ENCODE assay signal across 10 cellular contexts in genomic region chr1:226029093-226029496, GRCh38. TPM values are rescaled to one million over a fixed set of nuclear protein-coding genes. Genes with fewer than 3 reads are reported as not detected.
DNase-seq lines count a peak whose midpoint lies in the region; ATAC-seq and TF ChIP-seq lines count a peak whose summit lies in the region.
"Had no signal": no experiment of that assay in that cellular context is flagged by ENCODE, and none has a peak within 500 bp of the region (broad histone marks: within the 10 kb centered on the region; RNA-seq: fewer than 3 reads in every experiment).

No MANE protein-coding gene starts in this region.

- no peaks in the 10 kb centered on the region for H3K9me3 Mint-ChIP-seq in activated CD4-positive, alpha-beta T cell treated with anti-CD3 and anti-CD28 coated beads, Interleukin-2, amount 10 ng/mL, durations not matched to agents 7 days and 5 days

- no peak overlapping the region for H3K4me3 Mint-ChIP-seq in activated CD4-positive, alpha-beta T cell treated with anti-CD3 and anti-CD28 coated beads, Interleukin-2, amount 10 ng/mL, durations not matched to agents 7 days and 5 days

- H3K27me3 Mint-ChIP-seq in activated CD4-positive, alpha-beta T cell treated with anti-CD3 and anti-CD28 coated beads, Interleukin-2, amount 10 ng/mL, durations not matched to agents 7 days and 5 days = peaks cover 5% of the 10 kb centered on the region

- H3K27ac Mint-ChIP-seq in activated CD4-positive, alpha-beta T cell treated with anti-CD3 and anti-CD28 coated beads, Interleukin-2, amount 10 ng/mL, durations not matched to agents 7 days and 5 days = no peak overlapping the region

- ATAC-seq in HG02943 (IDR thresholded peaks at IDR 0.05; ENCODE audit: low read depth, unreplicated experiment) = peak; percentile 85
- ATAC-seq: SK-N-SH treated with all-trans-retinoic acid at 6 μM for 48 hours had no signal

- H3K4me1 Mint-ChIP-seq in activated CD4-positive, alpha-beta T cell treated with anti-CD3 and anti-CD28 coated beads, Interleukin-2, amount 10 ng/mL, durations not matched to agents 7 days and 5 days = peaks cover 4% of the 10 kb centered on the region

- POLR2A ChIA-PET in activated CD4-positive, alpha-beta T cell treated with anti-CD3 and anti-CD28 coated beads, Interleukin-2, amount 10 ng/mL, durations not matched to agents 7 days and 5 days (lab: Charles Lee) = interaction anchor here (0.6 kb wide), 1 partner anchor 227 kb away, joined by 4 read pairs; no protein-coding TSS in a partner anchor

- CTCF ChIA-PET in activated CD4-positive, alpha-beta T cell treated with anti-CD3 and anti-CD28 coated beads, Interleukin-2, amount 10 ng/mL, durations not matched to agents 7 days and 5 days (lab: Charles Lee) = interaction anchor here (0.6 to 1.3 kb wide), 4 partner anchors 24 to 467 kb away, joined by 3 to 6 read pairs (median 4); no protein-coding TSS in a partner anchor

- no peaks in the 10 kb centered on the region for H3K36me3 Mint-ChIP-seq in activated CD4-positive, alpha-beta T cell treated with anti-CD3 and anti-CD28 coated beads, Interleukin-2, amount 10 ng/mL, durations not matched to agents 7 days and 5 days (ENCODE audit: low read depth)

- no peak overlapping the region for H3K4me3 ChIP-seq in foreskin fibroblast (ENCODE audit: low read depth in 1 of 2, low read length in 2 of 2)

- TF ChIP-seq CTCF in foreskin fibroblast (IDR thresholded peaks at IDR 0.05; ENCODE audit: low read depth, low read length) = no peak

- DNase-seq in GM19238 (ENCODE audit: insufficient read length, low spot score) (peak; percentile 58), NOMO-1 treated with DMSO at 0.1 percent for 48 hours (lab: John Stamatoyannopoulos, UW; ENCODE audit: unreplicated experiment) (peak; percentile 88), pons (ENCODE audit: low spot score) (peak; percentile 37), foreskin fibroblast (no peak), T1000 (lab: John Stamatoyannopoulos, UW) (no peak), iPS-NIHi11 (ENCODE audit: low spot score) (no peak)
- no peak for DNase-seq in activated CD4-positive, alpha-beta T cell treated with anti-CD3 and anti-CD28 coated beads, Interleukin-2, amount 10 ng/mL, durations not matched to agents 7 days and 5 days
- DNase-seq: left cardiac atrium had no signal

RNA-seq across cellular contexts. Expression of gene SDE2, which starts 30.0 kb away (rescaled TPM):
- total RNA-seq in activated CD4-positive, alpha-beta T cell treated with anti-CD3 and anti-CD28 coated beads, Interleukin-2, amount 10 ng/mL, durations not matched to agents 7 days and 5 days = 10 to 100 TPM; 16.1 to 16.6 TPM

RNA-seq across cellular contexts. Expression of gene H3-3A, which starts 33.4 kb away (rescaled TPM):
- 100 to 1,000 TPM; 651 to 657 TPM for total RNA-seq in activated CD4-positive, alpha-beta T cell treated with anti-CD3 and anti-CD28 coated beads, Interleukin-2, amount 10 ng/mL, durations not matched to agents 7 days and 5 days

Comparison
In these comparisons a context has a peak if more than half of its experiments do, and no peak if none do; other contexts are left out.
1. DNase-seq: peak in GM19238 (single experiment), NOMO-1 treated with DMSO at 0.1 percent for 48 hours (single experiment) and pons (single experiment); none in foreskin fibroblast (0 of 2), T1000 (single experiment), activated CD4-positive, alpha-beta T cell treated with anti-CD3 and anti-CD28 coated beads, Interleukin-2, amount 10 ng/mL, durations not matched to agents 7 days and 5 days (single experiment) and iPS-NIHi11 (single experiment).